In the genomic region with DNA sequence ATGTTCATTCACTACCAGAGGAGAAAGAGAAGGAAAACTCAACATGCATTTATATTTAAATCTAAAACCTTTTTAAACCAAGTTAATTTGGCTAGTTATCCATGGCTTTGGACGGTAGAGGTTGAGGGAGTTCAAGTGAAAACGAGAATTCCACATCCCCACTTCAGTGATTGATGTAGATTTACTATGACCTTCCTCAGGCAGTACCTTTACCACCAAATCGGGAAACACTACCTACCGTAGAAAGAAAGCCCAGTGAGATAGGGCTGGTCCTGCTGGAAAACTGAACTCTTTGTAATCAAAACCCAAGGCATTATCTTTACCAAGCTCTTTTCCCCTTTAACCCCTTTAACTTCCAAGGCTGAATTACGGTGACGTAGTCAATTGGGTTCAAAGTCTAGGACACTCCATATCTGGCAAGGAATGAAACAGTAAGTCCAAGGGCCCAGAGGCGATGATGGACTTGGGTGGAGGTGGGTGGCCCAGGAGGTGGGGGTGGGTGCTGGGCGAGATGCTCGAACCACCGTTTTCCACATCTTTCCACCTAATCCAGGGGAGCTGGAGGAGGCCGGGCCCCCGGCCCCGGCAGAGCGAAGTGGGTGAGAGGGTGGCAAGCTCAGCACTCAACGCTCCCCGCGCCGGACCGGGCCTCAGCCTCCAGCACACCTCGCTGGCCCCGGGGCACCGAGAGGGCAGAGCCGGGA, we compare ENCODE assay signal across 8 cellular contexts. TPM values are rescaled to one million over a fixed set of nuclear protein-coding genes. Genes with fewer than 3 reads are reported as not detected.
DNase-seq lines count a peak whose midpoint lies in the region; ATAC-seq and TF ChIP-seq lines count a peak whose summit lies in the region.

No MANE protein-coding gene starts in this region.

- H3K79me2 ChIP-seq in neural cell (replicated peaks; ENCODE audit: insufficient read depth, low read length), result peaks cover 40% of the 10 kb centered on the region

- TF ChIP-seq EP300 in neural cell (conservative IDR thresholded peaks at IDR 0.05; ENCODE audit: poor library complexity, severe bottlenecking), result no peak

- no peaks in the 10 kb centered on the region for H4K20me1 ChIP-seq in neural cell (ENCODE audit: insufficient read depth)

- H3K27ac ChIP-seq in HL-60 (replicated peaks), result peak overlapping the region; percentile 76
- peak overlapping the region; percentile 74 for H3K27ac ChIP-seq in WERI-Rb-1
- peak overlapping the region; percentile 72 for H3K27ac ChIP-seq in neural cell (ENCODE audit: low read length)

- peak overlapping the region; percentile 89 for H3K9ac ChIP-seq in neural cell (ENCODE audit: low read length)

- peak overlapping the region; percentile 97 for H2AFZ ChIP-seq in neural cell (ENCODE audit: low read depth, low read length)

- peak overlapping the region; percentile 76 for H3K4me2 ChIP-seq in neural cell (ENCODE audit: low read length)

- H3K36me3 ChIP-seq in WERI-Rb-1 (no peaks in the 10 kb centered on the region), neural cell (ENCODE audit: insufficient read depth, low read length) (peaks cover 4% of the 10 kb centered on the region)

- no peak for TF ChIP-seq RAD21 in neural cell (conservative IDR thresholded peaks at IDR 0.05)

- no peaks in the 10 kb centered on the region for H3F3A ChIP-seq in neural cell (ENCODE audit: insufficient read depth, low read length, poor library complexity, severe bottlenecking)

- H3K27me3 ChIP-seq in HL-60 (ENCODE audit: insufficient read depth, poor library complexity, severe bottlenecking) (no peaks in the 10 kb centered on the region), WERI-Rb-1 (ENCODE audit: insufficient read depth, low read depth, severe bottlenecking) (no peaks in the 10 kb centered on the region), neural cell (ENCODE audit: insufficient read depth, low read depth, low read length) (no peaks in the 10 kb centered on the region)

- peak; percentile 10 for DNase-seq in DMS53 treated with DMSO at 0.1 percent for 48 hours (lab: John Stamatoyannopoulos, UW; ENCODE audit: unreplicated experiment)
- DNase-seq in HL-60 (ENCODE audit: low read depth in 1 of 2, low spot score in 1 of 2), result peak in 1 of 2 experiments; percentile 3
- no peak for DNase-seq in WERI-Rb-1
- DNase-seq in fibroblast of villous mesenchyme (ENCODE audit: low read depth), result peak; percentile 67
- DNase-seq in iPS-NIHi11 (ENCODE audit: low spot score), result no peak
- DNase-seq in GM19240 (ENCODE audit: insufficient read length, low spot score), result no peak

- no peaks in the 10 kb centered on the region for H3K9me2 ChIP-seq in neural cell (ENCODE audit: insufficient read depth, low read length)

- H3K9me3 ChIP-seq in WERI-Rb-1 (ENCODE audit: severe bottlenecking) (no peaks in the 10 kb centered on the region), neural cell (ENCODE audit: low read length) (no peaks in the 10 kb centered on the region)

- H3K4me3 ChIP-seq in HL-60 (replicated peaks; ENCODE audit: insufficient read depth, low read length) (peak overlapping the region; percentile 87), WERI-Rb-1 (ENCODE audit: low read depth, low read length) (peak overlapping the region; percentile 81), fibroblast of villous mesenchyme (ENCODE audit: low read depth, low read length) (peak overlapping the region; percentile 94), neural cell (ENCODE audit: low read length) (peak overlapping the region; percentile 93)

- TF ChIP-seq CTCF in HL-60 (IDR thresholded peaks at IDR 0.05; ENCODE audit: insufficient read depth, low read length) (no peak), WERI-Rb-1 (IDR thresholded peaks at IDR 0.05; ENCODE audit: low read depth, low read length) (no peak), fibroblast of villous mesenchyme (IDR thresholded peaks at IDR 0.05; ENCODE audit: insufficient read depth, low read depth, low read length) (no peak), neural cell (IDR thresholded peaks at IDR 0.05; ENCODE audit: poor library complexity, severe bottlenecking) (no peak)

- peak; percentile 17 for ATAC-seq in GM19452 (IDR thresholded peaks at IDR 0.05; ENCODE audit: unreplicated experiment)

TF ChIP-seq in neural cell, 6 proteins besides CTCF, POLR2A, EP300 and RAD21:
- TF ChIP-seq TAF1 (IDR thresholded peaks at IDR 0.05; ENCODE audit: low read depth) (no peak), MXI1 (conservative IDR thresholded peaks at IDR 0.05; ENCODE audit: poor library complexity, severe bottlenecking) (no peak), EZH2 (IDR thresholded peaks at IDR 0.05; ENCODE audit: borderline replicate concordance, insufficient read depth, low read length, poor library complexity, severe bottlenecking) (no peak), POLR2AphosphoS5 (IDR thresholded peaks at IDR 0.05) (no peak), SMC3 (conservative IDR thresholded peaks at IDR 0.05; ENCODE audit: poor library complexity) (no peak)
- TF ChIP-seq, protein P1, sequence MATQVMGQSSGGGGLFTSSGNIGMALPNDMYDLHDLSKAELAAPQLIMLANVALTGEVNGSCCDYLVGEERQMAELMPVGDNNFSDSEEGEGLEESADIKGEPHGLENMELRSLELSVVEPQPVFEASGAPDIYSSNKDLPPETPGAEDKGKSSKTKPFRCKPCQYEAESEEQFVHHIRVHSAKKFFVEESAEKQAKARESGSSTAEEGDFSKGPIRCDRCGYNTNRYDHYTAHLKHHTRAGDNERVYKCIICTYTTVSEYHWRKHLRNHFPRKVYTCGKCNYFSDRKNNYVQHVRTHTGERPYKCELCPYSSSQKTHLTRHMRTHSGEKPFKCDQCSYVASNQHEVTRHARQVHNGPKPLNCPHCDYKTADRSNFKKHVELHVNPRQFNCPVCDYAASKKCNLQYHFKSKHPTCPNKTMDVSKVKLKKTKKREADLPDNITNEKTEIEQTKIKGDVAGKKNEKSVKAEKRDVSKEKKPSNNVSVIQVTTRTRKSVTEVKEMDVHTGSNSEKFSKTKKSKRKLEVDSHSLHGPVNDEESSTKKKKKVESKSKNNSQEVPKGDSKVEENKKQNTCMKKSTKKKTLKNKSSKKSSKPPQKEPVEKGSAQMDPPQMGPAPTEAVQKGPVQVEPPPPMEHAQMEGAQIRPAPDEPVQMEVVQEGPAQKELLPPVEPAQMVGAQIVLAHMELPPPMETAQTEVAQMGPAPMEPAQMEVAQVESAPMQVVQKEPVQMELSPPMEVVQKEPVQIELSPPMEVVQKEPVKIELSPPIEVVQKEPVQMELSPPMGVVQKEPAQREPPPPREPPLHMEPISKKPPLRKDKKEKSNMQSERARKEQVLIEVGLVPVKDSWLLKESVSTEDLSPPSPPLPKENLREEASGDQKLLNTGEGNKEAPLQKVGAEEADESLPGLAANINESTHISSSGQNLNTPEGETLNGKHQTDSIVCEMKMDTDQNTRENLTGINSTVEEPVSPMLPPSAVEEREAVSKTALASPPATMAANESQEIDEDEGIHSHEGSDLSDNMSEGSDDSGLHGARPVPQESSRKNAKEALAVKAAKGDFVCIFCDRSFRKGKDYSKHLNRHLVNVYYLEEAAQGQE (IDR thresholded peaks at IDR 0.05; ENCODE audit: borderline replicate concordance), result no peak
TF ChIP-seq in neural cell: peak in this region for 0.

RNA-seq across cellular contexts. Expression of a gene that starts 0.6 kb away (rescaled TPM):
- total RNA-seq in fibroblast of villous mesenchyme, result 440 and 548 TPM in 2 replicates
- polyA plus RNA-seq in neural cell, result 107 and 129 TPM in 2 replicates
- polyA minus RNA-seq in neural cell, result 176 and 186 TPM in 2 replicates

RNA-seq across cellular contexts. Expression of a gene that starts 11.7 kb away (rescaled TPM):
- total RNA-seq in fibroblast of villous mesenchyme, result 34.5 and 35.4 TPM in 2 replicates
- 88.1 and 88.2 TPM in 2 replicates for polyA plus RNA-seq in neural cell
- polyA minus RNA-seq in neural cell, result 55.5 and 62.5 TPM in 2 replicates

Comparison
In these comparisons a context has a peak if more than half of its experiments do, and no peak if none do; other contexts are left out.
1. DNase-seq: peak in DMS53 treated with DMSO at 0.1 percent for 48 hours (single experiment) and fibroblast of villous mesenchyme (single experiment); none in WERI-Rb-1 (single experiment), iPS-NIHi11 (single experiment) and GM19240 (single experiment).
2. Peak in every context shown above with its lines, with median percentiles within 50 percentile points of each other: H3K27ac ChIP-seq and H3K4me3 ChIP-seq.